2 cellular contexts compared by ENCODE assay signal in genomic region chr4:158845166-158846041, GRCh38.
TF ChIP-seq lines count a peak whose summit lies in the region.

No MANE protein-coding gene starts in this region.

TF ChIP-seq in GM23338, 12 proteins besides CTCF, POLR2A, EP300 and RAD21:
- no peak for TF ChIP-seq ETS1 (IDR thresholded peaks at IDR 0.05)
- TF ChIP-seq ZNF462 (CRISPR knock-in tag; IDR thresholded peaks at IDR 0.05), result peak; percentile 95
- peak; percentile 64; the same call in 1 of the 2 replicates for TF ChIP-seq NANOG (IDR thresholded peaks at IDR 0.05; ENCODE audit: borderline replicate concordance)
- no peak for TF ChIP-seq REST (IDR thresholded peaks at IDR 0.05; ENCODE audit: unreplicated experiment)
- TF ChIP-seq EZH2 (IDR thresholded peaks at IDR 0.05; ENCODE audit: low read depth, unreplicated experiment), result no peak
- no peak for TF ChIP-seq EZH2phosphoT487 (IDR thresholded peaks at IDR 0.05; ENCODE audit: unreplicated experiment)
- no peak for TF ChIP-seq ZNF331 (CRISPR knock-in tag; IDR thresholded peaks at IDR 0.05; ENCODE audit: low read depth)
- TF ChIP-seq CREB1 (CRISPR knock-in tag; IDR thresholded peaks at IDR 0.05; ENCODE audit: low read depth), result peak; percentile 54
- no peak for TF ChIP-seq ZNF114 (CRISPR knock-in tag; IDR thresholded peaks at IDR 0.05)
- TF ChIP-seq POLR2AphosphoS5 (IDR thresholded peaks at IDR 0.05; ENCODE audit: low read depth), result no peak
- TF ChIP-seq JUNB (IDR thresholded peaks at IDR 0.05; ENCODE audit: unreplicated experiment), result no peak
- no peak for TF ChIP-seq STAT1 (IDR thresholded peaks at IDR 0.05; ENCODE audit: unreplicated experiment)

TF ChIP-seq in HepG2, 621 proteins besides CTCF, POLR2A, EP300 and RAD21 (continued from another document):
- TF ChIP-seq BATF2 (CRISPR knock-in tag; IDR thresholded peaks at IDR 0.05) (no peak), SCMH1 (CRISPR knock-in tag; IDR thresholded peaks at IDR 0.05; ENCODE audit: borderline replicate concordance) (no peak), ZFYVE20 (CRISPR knock-in tag; IDR thresholded peaks at IDR 0.05; ENCODE audit: borderline replicate concordance, low read depth) (no peak), HMG20A (CRISPR knock-in tag; IDR thresholded peaks at IDR 0.05; ENCODE audit: borderline replicate concordance) (no peak), CEBPG (CRISPR knock-in tag; IDR thresholded peaks at IDR 0.05) (peak; percentile 65), ATF5 (CRISPR knock-in tag; IDR thresholded peaks at IDR 0.05; ENCODE audit: low read depth) (no peak), SOX6 (IDR thresholded peaks at IDR 0.05) (no peak), SOX6 (CRISPR knock-in tag; IDR thresholded peaks at IDR 0.05) (0 out of 2 replicates have a peak, but pooled peaks have one; percentile 29), ZBTB42 (CRISPR knock-in tag; IDR thresholded peaks at IDR 0.05) (no peak), ZNF644 (CRISPR knock-in tag; IDR thresholded peaks at IDR 0.05; ENCODE audit: low read depth) (peak; percentile 77), NFIC (IDR thresholded peaks at IDR 0.05; ENCODE audit: low read length) (no peak), ATF4 (CRISPR knock-in tag; IDR thresholded peaks at IDR 0.05) (peak in 1 of 2 experiments; percentile 88; a peak in 2 of 4 replicates), FOXP1 (IDR thresholded peaks at IDR 0.05) (no peak), FOXP1 (CRISPR knock-in tag; IDR thresholded peaks at IDR 0.05) (no peak), ZNF256 (CRISPR knock-in tag; conservative IDR thresholded peaks at IDR 0.05) (no peak), ZKSCAN5 (CRISPR knock-in tag; IDR thresholded peaks at IDR 0.05) (no peak), ARID2 (CRISPR knock-in tag; IDR thresholded peaks at IDR 0.05; ENCODE audit: borderline replicate concordance) (no peak), CEBPB (IDR thresholded peaks at IDR 0.05; ENCODE audit: borderline replicate concordance, low read depth, low read length) (peak; percentile 55; the same call in 1 of the 2 replicates), CCDC6 (CRISPR knock-in tag; IDR thresholded peaks at IDR 0.05) (no peak)
